Comparison of ENCODE assay signal across 8 cellular contexts in the genomic region with DNA sequence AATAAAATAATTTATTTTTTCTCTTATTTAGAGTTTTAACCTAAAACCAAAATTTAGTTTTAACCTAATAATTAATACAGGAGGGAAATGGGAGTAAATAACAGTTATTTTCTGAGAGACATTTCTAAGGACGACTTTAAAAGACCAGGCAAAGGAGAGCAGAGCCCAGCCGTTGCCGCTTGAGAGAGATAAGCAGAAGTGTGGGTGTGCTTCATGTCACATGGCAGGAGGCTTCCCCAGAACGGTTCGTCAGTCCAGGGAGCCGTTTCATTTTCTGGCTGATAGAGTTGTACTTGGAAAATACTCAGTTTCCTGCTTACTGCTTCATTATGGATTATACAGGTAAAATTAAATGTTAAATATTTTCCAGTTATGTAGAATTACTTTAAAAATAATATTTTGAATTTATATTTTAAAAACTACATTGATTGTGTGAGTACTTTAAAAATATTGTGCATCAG.
DNase-seq lines count a peak whose midpoint lies in the region; ATAC-seq and TF ChIP-seq lines count a peak whose summit lies in the region.

No MANE protein-coding gene starts in this region.

- H3K4me1 ChIP-seq in adipocyte (ENCODE audit: control insufficient read depth, insufficient read depth, low read length): peaks cover 19% of the 10 kb centered on the region

- DNase-seq in GM10266 (ENCODE audit: extremely low spot score) (peak; percentile 55), NCI-H1092 (lab: John Stamatoyannopoulos, UW) (peak; percentile 62), adipocyte (ENCODE audit: low read depth) (no peak), inferior parietal cortex (ENCODE audit: extremely low spot score) (peak; percentile 76), stromal cell of bone marrow (ENCODE audit: low read depth) (peak; percentile 41), RPMI8226 (no peak), GM13977 (ENCODE audit: low spot score) (no peak)

- no peaks in the 10 kb centered on the region for H3K36me3 ChIP-seq in adipocyte (ENCODE audit: control insufficient read depth, insufficient read depth, low read length, severe bottlenecking)

- no peak for TF ChIP-seq CTCF in GM10266 (IDR thresholded peaks at IDR 0.05; ENCODE audit: control insufficient read depth, insufficient read depth, low read depth, missing control alignments)
- TF ChIP-seq CTCF in GM13977 (IDR thresholded peaks at IDR 0.05; ENCODE audit: extremely low read depth, insufficient read depth, missing control alignments): no peak

- no peaks in the 10 kb centered on the region for H3K27me3 ChIP-seq in adipocyte (replicated peaks; ENCODE audit: control insufficient read depth, insufficient read depth, low read length)

- ATAC-seq in GM21619 (IDR thresholded peaks at IDR 0.05; ENCODE audit: unreplicated experiment): peak; percentile 28

- no peaks in the 10 kb centered on the region for H3K9me3 ChIP-seq in adipocyte (ENCODE audit: control insufficient read depth, low read length)

- H3K4me3 ChIP-seq in adipocyte (ENCODE audit: low read length): peak overlapping the region; percentile 73

- H3K9ac ChIP-seq in adipocyte (ENCODE audit: low read length): peak overlapping the region; percentile 66

- in situ Hi-C loops in GM13977 (cut with MboI; ENCODE audit: low pct_unique_long_range_greater_than_20kb, low sequenced_read_pairs, unreplicated experiment): no loop called here

Comparison
In these comparisons a context has a peak if more than half of its experiments do, and no peak if none do; other contexts are left out.
1. DNase-seq: peak in GM10266 (single experiment), NCI-H1092 (single experiment), inferior parietal cortex (single experiment) and stromal cell of bone marrow (single experiment); none in adipocyte (single experiment), RPMI8226 (single experiment) and GM13977 (single experiment).